Comparison of ENCODE assay signal across 8 cellular contexts in the genomic region with DNA sequence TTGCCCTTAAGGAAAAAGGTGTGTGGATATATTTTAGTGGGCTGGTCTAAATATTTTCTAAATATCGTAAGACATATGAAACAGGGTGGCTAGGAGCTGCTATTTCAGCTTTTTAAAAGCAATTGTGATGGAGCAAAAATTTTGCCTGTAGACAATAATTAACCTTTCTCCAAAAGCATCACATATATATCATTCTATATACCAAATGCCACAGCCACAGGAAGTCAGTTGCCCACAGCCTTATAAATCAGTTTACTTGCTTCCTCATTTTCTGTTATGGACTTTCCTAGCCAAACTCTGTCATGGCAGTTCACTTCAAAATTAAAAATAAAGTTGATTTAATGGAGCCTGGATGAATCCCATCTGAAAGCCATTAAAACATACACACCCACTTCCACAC.
DNase-seq lines count a peak whose midpoint lies in the region; ATAC-seq and TF ChIP-seq lines count a peak whose summit lies in the region.

No MANE protein-coding gene starts in this region.

- intact Hi-C loops in HCT116 (cut with micrococcal nuclease): loop anchor here (5.0 kb wide), 2 partner anchors 100 to 475 kb away; no protein-coding TSS in a partner anchor

- ATAC-seq in GM18499 (IDR thresholded peaks at IDR 0.05; ENCODE audit: insufficient read depth, unreplicated experiment) (peak; percentile 39), HCT116 (no peak; the same call in 1 of the 2 replicates)
- ATAC-seq in stimulated activated naive B cell treated with anti-CD40 and anti-IgM and Interleukin-4, amounts not matched to agents 10 μg/mL and 1 μg/mL and 100 μg/mL, for 72 hours (replicated peaks): peak; percentile 86 to 88

- RAD21 ChIA-PET in HCT116 (lab: Charles Lee; ENCODE audit: low non-redundant PET in 1 of 2, low total read pairs in 2 of 2, uncharacterized antibody in 2 of 2, unreplicated experiment in 2 of 2): no interaction called here

- H3K9me2 ChIP-seq in HCT116 (ENCODE audit: insufficient read depth): no peaks in the 10 kb centered on the region

- peak overlapping the region; percentile 84 for H3K4me2 ChIP-seq in HCT116 (ENCODE audit: low read length)

- peak overlapping the region; percentile 56 for H3K9ac ChIP-seq in HCT116 (ENCODE audit: low read length)

- peak overlapping the region; percentile 33 to 53 for H3K4me3 ChIP-seq in HCT116 (replicated peaks in 1 of 2; ENCODE audit: low read depth in 1 of 2, low read length in 2 of 2)

- CTCF ChIA-PET in HCT116 (lab: Charles Lee): interaction anchor here (1.0 to 2.3 kb wide), 3 partner anchors 26 to 477 kb away, joined by 3 to 10 read pairs (median 3); no protein-coding TSS in a partner anchor

- H3K9me3 Mint-ChIP-seq in endothelial cell (ENCODE audit: unreplicated experiment): no peaks in the 10 kb centered on the region
- H3K9me3 Mint-ChIP-seq in stimulated activated naive B cell treated with anti-CD40 and anti-IgM and Interleukin-4, amounts not matched to agents 10 μg/mL and 1 μg/mL and 100 μg/mL, for 72 hours: no peaks in the 10 kb centered on the region

- H3K4me3 Mint-ChIP-seq in endothelial cell (ENCODE audit: unreplicated experiment): no peak overlapping the region
- H3K4me3 Mint-ChIP-seq in stimulated activated naive B cell treated with anti-CD40 and anti-IgM and Interleukin-4, amounts not matched to agents 10 μg/mL and 1 μg/mL and 100 μg/mL, for 72 hours: peak overlapping the region; percentile 80 to 82

- no peak for DNase-seq in HCT116 (ENCODE audit: low read depth, low spot score)
- peak; percentile 89 for DNase-seq in NOMO-1 treated with dmso at 0.1 percent for 144 hours (lab: John Stamatoyannopoulos, UW; ENCODE audit: unreplicated experiment)
- DNase-seq in endothelial cell (ENCODE audit: low spot score): no peak
- DNase-seq in stimulated activated naive B cell treated with anti-CD40 and anti-IgM and Interleukin-4, amounts not matched to agents 10 μg/mL and 1 μg/mL and 100 μg/mL, for 72 hours: peak; percentile 33
- DNase-seq in NCI-H345 (lab: John Stamatoyannopoulos, UW): no peak
- no peak for DNase-seq in kidney tubule cell (ENCODE audit: low spot score)
- DNase-seq in GOT3 (lab: John Stamatoyannopoulos, UW): no peak

- no peaks in the 10 kb centered on the region for H4K20me1 ChIP-seq in HCT116 (ENCODE audit: insufficient read depth)

- H3K4me1 Mint-ChIP-seq in endothelial cell (ENCODE audit: unreplicated experiment): peaks cover 43% of the 10 kb centered on the region
- H3K4me1 Mint-ChIP-seq in stimulated activated naive B cell treated with anti-CD40 and anti-IgM and Interleukin-4, amounts not matched to agents 10 μg/mL and 1 μg/mL and 100 μg/mL, for 72 hours: peaks cover 29 to 50% of the 10 kb centered on the region in 2 donors

- no peaks in the 10 kb centered on the region for H3K27me3 ChIP-seq in HCT116 (ENCODE audit: insufficient read depth, low read length)

- POLR2A ChIA-PET in HCT116 (lab: Charles Lee): no interaction called here

- no peaks in the 10 kb centered on the region for H3K79me2 ChIP-seq in HCT116 (ENCODE audit: insufficient read depth, low read length)

- TSS peak; percentile 77 for BruUV-seq in HCT116 (replicated peaks; lab: Mats Ljungman, UMichigan)

- H3K36me3 ChIP-seq in HCT116 (ENCODE audit: control insufficient read depth in 1 of 2, insufficient read depth in 2 of 2, low read length in 2 of 2): no peaks in the 10 kb centered on the region

- no peaks in the 10 kb centered on the region for H3K36me3 Mint-ChIP-seq in endothelial cell (ENCODE audit: low read depth, unreplicated experiment)
- H3K36me3 Mint-ChIP-seq in stimulated activated naive B cell treated with anti-CD40 and anti-IgM and Interleukin-4, amounts not matched to agents 10 μg/mL and 1 μg/mL and 100 μg/mL, for 72 hours: no peaks in the 10 kb centered on the region

- peak overlapping the region; percentile 94 for H3K27ac Mint-ChIP-seq in endothelial cell (ENCODE audit: unreplicated experiment)
- H3K27ac Mint-ChIP-seq in stimulated activated naive B cell treated with anti-CD40 and anti-IgM and Interleukin-4, amounts not matched to agents 10 μg/mL and 1 μg/mL and 100 μg/mL, for 72 hours: peak overlapping the region; percentile 99

- no peaks in the 10 kb centered on the region for H3K9me3 ChIP-seq in HCT116 (ENCODE audit: control insufficient read depth in 1 of 2, insufficient read depth in 1 of 2, low read depth in 1 of 2, low read length in 2 of 2)

- no peak for TF ChIP-seq POLR2A in HCT116 (IDR thresholded peaks at IDR 0.05; ENCODE audit: borderline replicate concordance, extremely low read depth, insufficient read depth, insufficient read length)

- peaks cover 6 to 30% of the 10 kb centered on the region in 2 experiments; a peak in 3 of 4 replicates for H3K4me1 ChIP-seq in HCT116 (ENCODE audit: control insufficient read depth in 1 of 2, insufficient read depth in 2 of 2, low read length in 2 of 2)

- TF ChIP-seq CTCF in HCT116 (IDR thresholded peaks at IDR 0.05 in 2 of 3, conservative IDR thresholded peaks at IDR 0.05 in 1 of 3; ENCODE audit: borderline replicate concordance in 1 of 3, insufficient read depth in 1 of 3, low read depth in 2 of 3, low read length in 2 of 3) (no peak), endothelial cell (IDR thresholded peaks at IDR 0.05; ENCODE audit: unreplicated experiment) (no peak)

- no peak for TF ChIP-seq RAD21 in HCT116 (IDR thresholded peaks at IDR 0.05; ENCODE audit: low read depth)

- H3K27me3 Mint-ChIP-seq in endothelial cell (ENCODE audit: unreplicated experiment): peaks cover 10% of the 10 kb centered on the region
- no peaks in the 10 kb centered on the region for H3K27me3 Mint-ChIP-seq in stimulated activated naive B cell treated with anti-CD40 and anti-IgM and Interleukin-4, amounts not matched to agents 10 μg/mL and 1 μg/mL and 100 μg/mL, for 72 hours

- H2AFZ ChIP-seq in HCT116 (ENCODE audit: low read depth, low read length, poor library complexity, severe bottlenecking): peak overlapping the region; percentile 28

- H3K27ac ChIP-seq in HCT116 (ENCODE audit: low read depth, low read length): peak overlapping the region; percentile 53

TF ChIP-seq in HCT116, 20 proteins besides CTCF, POLR2A, EP300 and RAD21:
- TF ChIP-seq, protein P1, sequence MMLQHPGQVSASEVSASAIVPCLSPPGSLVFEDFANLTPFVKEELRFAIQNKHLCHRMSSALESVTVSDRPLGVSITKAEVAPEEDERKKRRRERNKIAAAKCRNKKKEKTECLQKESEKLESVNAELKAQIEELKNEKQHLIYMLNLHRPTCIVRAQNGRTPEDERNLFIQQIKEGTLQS (IDR thresholded peaks at IDR 0.05): no peak
- no peak for TF ChIP-seq JUND (IDR thresholded peaks at IDR 0.05)
- TF ChIP-seq CEBPB (IDR thresholded peaks at IDR 0.05; ENCODE audit: low read depth): no peak
- TF ChIP-seq TCF7L2 (IDR thresholded peaks at IDR 0.05; ENCODE audit: borderline replicate concordance, extremely low read depth, insufficient read depth, insufficient read length): no peak
- TF ChIP-seq ZFX (IDR thresholded peaks at IDR 0.05): no peak
- no peak for TF ChIP-seq EZH2 (IDR thresholded peaks at IDR 0.05)
- no peak for TF ChIP-seq EGR1 (IDR thresholded peaks at IDR 0.05; ENCODE audit: low read depth)
- TF ChIP-seq, protein P2, sequence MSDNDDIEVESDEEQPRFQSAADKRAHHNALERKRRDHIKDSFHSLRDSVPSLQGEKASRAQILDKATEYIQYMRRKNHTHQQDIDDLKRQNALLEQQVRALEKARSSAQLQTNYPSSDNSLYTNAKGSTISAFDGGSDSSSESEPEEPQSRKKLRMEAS (IDR thresholded peaks at IDR 0.05): no peak
- TF ChIP-seq, protein P3, sequence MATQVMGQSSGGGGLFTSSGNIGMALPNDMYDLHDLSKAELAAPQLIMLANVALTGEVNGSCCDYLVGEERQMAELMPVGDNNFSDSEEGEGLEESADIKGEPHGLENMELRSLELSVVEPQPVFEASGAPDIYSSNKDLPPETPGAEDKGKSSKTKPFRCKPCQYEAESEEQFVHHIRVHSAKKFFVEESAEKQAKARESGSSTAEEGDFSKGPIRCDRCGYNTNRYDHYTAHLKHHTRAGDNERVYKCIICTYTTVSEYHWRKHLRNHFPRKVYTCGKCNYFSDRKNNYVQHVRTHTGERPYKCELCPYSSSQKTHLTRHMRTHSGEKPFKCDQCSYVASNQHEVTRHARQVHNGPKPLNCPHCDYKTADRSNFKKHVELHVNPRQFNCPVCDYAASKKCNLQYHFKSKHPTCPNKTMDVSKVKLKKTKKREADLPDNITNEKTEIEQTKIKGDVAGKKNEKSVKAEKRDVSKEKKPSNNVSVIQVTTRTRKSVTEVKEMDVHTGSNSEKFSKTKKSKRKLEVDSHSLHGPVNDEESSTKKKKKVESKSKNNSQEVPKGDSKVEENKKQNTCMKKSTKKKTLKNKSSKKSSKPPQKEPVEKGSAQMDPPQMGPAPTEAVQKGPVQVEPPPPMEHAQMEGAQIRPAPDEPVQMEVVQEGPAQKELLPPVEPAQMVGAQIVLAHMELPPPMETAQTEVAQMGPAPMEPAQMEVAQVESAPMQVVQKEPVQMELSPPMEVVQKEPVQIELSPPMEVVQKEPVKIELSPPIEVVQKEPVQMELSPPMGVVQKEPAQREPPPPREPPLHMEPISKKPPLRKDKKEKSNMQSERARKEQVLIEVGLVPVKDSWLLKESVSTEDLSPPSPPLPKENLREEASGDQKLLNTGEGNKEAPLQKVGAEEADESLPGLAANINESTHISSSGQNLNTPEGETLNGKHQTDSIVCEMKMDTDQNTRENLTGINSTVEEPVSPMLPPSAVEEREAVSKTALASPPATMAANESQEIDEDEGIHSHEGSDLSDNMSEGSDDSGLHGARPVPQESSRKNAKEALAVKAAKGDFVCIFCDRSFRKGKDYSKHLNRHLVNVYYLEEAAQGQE (IDR thresholded peaks at IDR 0.05; ENCODE audit: low read depth): no peak
- TF ChIP-seq SRF (IDR thresholded peaks at IDR 0.05; ENCODE audit: low read depth): no peak
- no peak for TF ChIP-seq ZNF274 (IDR thresholded peaks at IDR 0.05; ENCODE audit: low read depth, low read length)
- no peak for TF ChIP-seq EZH2phosphoT487 (IDR thresholded peaks at IDR 0.05; ENCODE audit: borderline replicate concordance)

Comparison
In these comparisons a context has a peak if more than half of its experiments do, and no peak if none do; other contexts are left out.
1. DNase-seq: peak in NOMO-1 treated with dmso at 0.1 percent for 144 hours (single experiment) and stimulated activated naive B cell treated with anti-CD40 and anti-IgM and Interleukin-4, amounts not matched to agents 10 μg/mL and 1 μg/mL and 100 μg/mL, for 72 hours (single experiment); none in HCT116 (single experiment), endothelial cell (single experiment), NCI-H345 (single experiment), kidney tubule cell (single experiment) and GOT3 (single experiment).